ENCODE assay signal across 8 cellular contexts in the genomic region with DNA sequence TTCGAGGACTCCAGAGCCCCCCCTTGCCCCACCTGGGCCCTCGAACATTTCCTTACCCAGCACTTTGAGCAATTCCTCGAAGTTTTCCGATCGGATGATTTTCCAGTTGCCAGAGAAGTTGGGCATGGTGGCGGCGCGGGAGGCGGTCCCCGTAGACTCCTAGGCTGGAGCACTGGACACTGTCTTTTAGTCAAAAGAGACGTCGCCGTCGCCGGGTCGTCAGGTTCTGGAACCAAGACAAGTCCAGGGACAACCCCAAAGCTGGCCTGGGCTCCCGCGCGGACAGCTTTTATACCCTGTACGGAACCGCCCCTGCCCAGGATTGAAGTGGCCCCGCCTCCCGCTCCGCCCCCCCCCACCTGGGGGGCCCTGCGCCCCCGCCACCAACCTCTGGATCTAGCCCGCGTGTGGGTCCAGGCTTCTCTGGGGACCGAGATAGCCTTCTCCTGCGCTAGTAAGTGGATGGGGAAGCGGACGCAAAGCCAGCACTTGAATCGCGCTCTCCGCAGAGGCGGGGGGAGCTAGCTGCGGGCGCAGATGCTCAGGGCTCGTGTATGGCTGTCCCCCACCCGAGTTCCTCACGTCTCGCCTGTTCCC. TPM values are rescaled to one million over a fixed set of nuclear protein-coding genes. Genes with fewer than 3 reads are reported as not detected.
DNase-seq lines count a peak whose midpoint lies in the region; ATAC-seq and TF ChIP-seq lines count a peak whose summit lies in the region.

A gene (minus strand): TSS at position 263 of the 597 bp plus-strand sequence. CDS start 137 bp downstream, at position 126.

- peak within 1 kb of the TSS; percentile 80 for H3K27ac ChIP-seq in cardiac muscle cell
- H3K27ac ChIP-seq in gastrocnemius medialis: peak within 1 kb of the TSS; percentile 60 to 69 (median 65)

- no peaks in the 10 kb centered on the region for H3K27me3 ChIP-seq in cardiac muscle cell
- peaks cover 38 to 45% (median 40%) of the 10 kb centered on the region in 3 donors for H3K27me3 ChIP-seq in gastrocnemius medialis

- H3K4me3 ChIP-seq in cardiac muscle cell: peak within 1 kb of the TSS; percentile 77
- peak within 1 kb of the TSS; percentile 37 to 69 (median 50) for H3K4me3 ChIP-seq in gastrocnemius medialis

- intact Hi-C loops in Calu3 (cut with micrococcal nuclease; ENCODE audit: unreplicated experiment) (loop anchor here (1.0 kb wide), 1 partner anchor 16 kb away; no protein-coding TSS in a partner anchor), gastrocnemius medialis (cut with DNase I; ENCODE audit: low total_unique reads) (loop anchor here (1.0 kb wide), 1 partner anchor 16 kb away; no protein-coding TSS in a partner anchor)

- TF ChIP-seq POLR2A in gastrocnemius medialis (IDR thresholded peaks at IDR 0.05): no peak

- BruUV-seq in Calu3 (replicated peaks; lab: Mats Ljungman, UMichigan): no TSS peak

- no peaks in the 10 kb centered on the region for H3K9me3 Mint-ChIP-seq in Calu3 (ENCODE audit: low read depth, unreplicated experiment)

- H3K4me1 ChIP-seq in cardiac muscle cell (ENCODE audit: low read depth) (peaks cover 47% of the 10 kb centered on the region), gastrocnemius medialis (peaks cover 28% of the 10 kb centered on the region in 2 donors)

- in situ Hi-C loops in gastrocnemius medialis (cut with MboI; ENCODE audit: low sequenced_read_pairs in 4 of 4): loop anchor here in 1 of 4 donors (25.0 kb wide), 1 partner anchor 157 kb away; a partner anchor contains a TSS

- H3K9me3 ChIP-seq in cardiac muscle cell (ENCODE audit: low read depth): no peaks in the 10 kb centered on the region
- H3K9me3 ChIP-seq in gastrocnemius medialis: no peaks in the 10 kb centered on the region

- H3K27me3 Mint-ChIP-seq in Calu3 (ENCODE audit: unreplicated experiment): peaks cover 13% of the 10 kb centered on the region

- H3K36me3 ChIP-seq in cardiac muscle cell (peaks cover 4% of the 10 kb centered on the region), gastrocnemius medialis (no peaks in the 10 kb centered on the region)

- CTCF ChIA-PET in Calu3 (lab: Charles Lee): interaction anchor here (0.7 to 7.1 kb wide), 6 partner anchors 13 to 154 kb away, joined by 3 to 130 read pairs (median 5); no protein-coding TSS in a partner anchor

- peaks cover 23% of the 10 kb centered on the region for H3K36me3 Mint-ChIP-seq in Calu3 (ENCODE audit: insufficient read depth, unreplicated experiment)

- H3K4me1 Mint-ChIP-seq in Calu3 (ENCODE audit: low read depth, unreplicated experiment): peaks cover 37% of the 10 kb centered on the region

- H3K27ac Mint-ChIP-seq in Calu3 (ENCODE audit: unreplicated experiment): peak within 1 kb of the TSS; percentile 66

- TF ChIP-seq CTCF in Calu3 (IDR thresholded peaks at IDR 0.05; ENCODE audit: unreplicated experiment): no peak
- TF ChIP-seq CTCF in cardiac muscle cell (IDR thresholded peaks at IDR 0.05; ENCODE audit: low read depth, low read length): no peak
- no peak for TF ChIP-seq CTCF in gastrocnemius medialis (IDR thresholded peaks at IDR 0.05 in 4 of 5, conservative IDR thresholded peaks at IDR 0.05 in 1 of 5)

- DNase-seq in Calu3 (no peak), NCI-H1105 (lab: John Stamatoyannopoulos, UW) (peak; percentile 64), cardiac muscle cell (ENCODE audit: low read depth in 1 of 2, low spot score in 1 of 2) (peak; percentile 53 to 86), gastrocnemius medialis (no peak), NCI-H128 (lab: John Stamatoyannopoulos, UW; ENCODE audit: unreplicated experiment) (no peak), midbrain (lab: John Stamatoyannopoulos, UW) (no peak)
- peak; percentile 68 for DNase-seq in activated effector memory CD4-positive, alpha-beta T cell treated with anti-CD3 and anti-CD28 coated beads, Interleukin-2, amount 50 U/mL, for 16 hours

- ATAC-seq in gastrocnemius medialis (peak in 1 of 2 donors; percentile 19), GM19351 (IDR thresholded peaks at IDR 0.05; ENCODE audit: unreplicated experiment) (no peak)

- H3K4me3 Mint-ChIP-seq in Calu3 (ENCODE audit: low read depth, unreplicated experiment): peak within 1 kb of the TSS; percentile 67

RNA-seq across cellular contexts. Expression of the gene that starts here (rescaled TPM):
- total RNA-seq in Calu3 (2022) (17.6 and 27.3 TPM in 2 replicates), cardiac muscle cell (556 and 900 TPM in 2 replicates), gastrocnemius medialis (1 to 10 TPM in 1 of 4 donors, under 1 TPM in 1, not detected in 2; 0.98 to 1.3 TPM)
- 824 and 1,249 TPM in 2 replicates for polyA plus RNA-seq in cardiac muscle cell

Comparison
In these comparisons a context has a peak if more than half of its experiments do, and no peak if none do; other contexts are left out.
1. RNA of the gene that starts here (total RNA-seq): 556 to 900 TPM in cardiac muscle cell; 17.6 to 27.3 TPM in Calu3 and 0.98 to 1.3 TPM in gastrocnemius medialis; every median in the first group is over 10 times any median in the second.
2. DNase-seq: peak in NCI-H1105 (single experiment), activated effector memory CD4-positive, alpha-beta T cell treated with anti-CD3 and anti-CD28 coated beads, Interleukin-2, amount 50 U/mL, for 16 hours (single experiment) and cardiac muscle cell (2 of 2); none in Calu3 (single experiment), gastrocnemius medialis (0 of 2), NCI-H128 (single experiment) and midbrain (single experiment).